ENCODE assay signal across 1 cellular context in the genomic region with DNA sequence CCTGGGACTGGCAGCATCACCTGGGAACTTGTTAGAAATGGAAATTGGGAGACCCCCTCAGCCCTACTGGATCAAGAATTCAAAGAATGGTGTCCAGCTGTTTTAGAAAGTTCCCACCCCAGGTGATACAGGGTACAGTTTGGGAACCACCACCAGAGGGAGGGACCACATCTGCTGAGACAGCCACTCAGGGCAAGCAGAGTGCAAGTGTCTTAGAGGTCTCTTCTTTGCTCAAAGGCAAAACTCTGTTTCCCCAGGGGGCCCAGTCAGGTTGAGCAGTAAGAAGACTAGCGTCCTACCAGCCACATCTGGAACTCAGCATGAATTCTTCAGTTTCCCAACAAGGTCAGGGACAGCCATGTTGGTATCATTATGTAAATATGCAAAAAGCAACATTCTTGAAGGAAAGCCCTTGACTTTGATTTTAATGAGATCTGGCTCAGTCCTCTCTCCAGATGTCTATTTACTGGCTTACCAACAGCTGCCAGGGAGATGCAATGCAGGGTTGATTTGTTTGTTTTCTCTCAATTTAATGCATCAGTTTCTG.
TF ChIP-seq lines count a peak whose summit lies in the region.

No MANE protein-coding gene starts in this region.

TF ChIP-seq in GM23338, 12 proteins besides CTCF, POLR2A, EP300 and RAD21 (continued from another document):
- TF ChIP-seq, protein P1, sequence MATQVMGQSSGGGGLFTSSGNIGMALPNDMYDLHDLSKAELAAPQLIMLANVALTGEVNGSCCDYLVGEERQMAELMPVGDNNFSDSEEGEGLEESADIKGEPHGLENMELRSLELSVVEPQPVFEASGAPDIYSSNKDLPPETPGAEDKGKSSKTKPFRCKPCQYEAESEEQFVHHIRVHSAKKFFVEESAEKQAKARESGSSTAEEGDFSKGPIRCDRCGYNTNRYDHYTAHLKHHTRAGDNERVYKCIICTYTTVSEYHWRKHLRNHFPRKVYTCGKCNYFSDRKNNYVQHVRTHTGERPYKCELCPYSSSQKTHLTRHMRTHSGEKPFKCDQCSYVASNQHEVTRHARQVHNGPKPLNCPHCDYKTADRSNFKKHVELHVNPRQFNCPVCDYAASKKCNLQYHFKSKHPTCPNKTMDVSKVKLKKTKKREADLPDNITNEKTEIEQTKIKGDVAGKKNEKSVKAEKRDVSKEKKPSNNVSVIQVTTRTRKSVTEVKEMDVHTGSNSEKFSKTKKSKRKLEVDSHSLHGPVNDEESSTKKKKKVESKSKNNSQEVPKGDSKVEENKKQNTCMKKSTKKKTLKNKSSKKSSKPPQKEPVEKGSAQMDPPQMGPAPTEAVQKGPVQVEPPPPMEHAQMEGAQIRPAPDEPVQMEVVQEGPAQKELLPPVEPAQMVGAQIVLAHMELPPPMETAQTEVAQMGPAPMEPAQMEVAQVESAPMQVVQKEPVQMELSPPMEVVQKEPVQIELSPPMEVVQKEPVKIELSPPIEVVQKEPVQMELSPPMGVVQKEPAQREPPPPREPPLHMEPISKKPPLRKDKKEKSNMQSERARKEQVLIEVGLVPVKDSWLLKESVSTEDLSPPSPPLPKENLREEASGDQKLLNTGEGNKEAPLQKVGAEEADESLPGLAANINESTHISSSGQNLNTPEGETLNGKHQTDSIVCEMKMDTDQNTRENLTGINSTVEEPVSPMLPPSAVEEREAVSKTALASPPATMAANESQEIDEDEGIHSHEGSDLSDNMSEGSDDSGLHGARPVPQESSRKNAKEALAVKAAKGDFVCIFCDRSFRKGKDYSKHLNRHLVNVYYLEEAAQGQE (IDR thresholded peaks at IDR 0.05; ENCODE audit: unreplicated experiment) = no peak
- TF ChIP-seq CREB1 (CRISPR knock-in tag; IDR thresholded peaks at IDR 0.05; ENCODE audit: low read depth) = no peak
- no peak for TF ChIP-seq STAT1 (IDR thresholded peaks at IDR 0.05; ENCODE audit: unreplicated experiment)
- no peak for TF ChIP-seq NANOG (IDR thresholded peaks at IDR 0.05; ENCODE audit: borderline replicate concordance)
- TF ChIP-seq JUNB (IDR thresholded peaks at IDR 0.05; ENCODE audit: unreplicated experiment) = no peak
- TF ChIP-seq, protein P2, sequence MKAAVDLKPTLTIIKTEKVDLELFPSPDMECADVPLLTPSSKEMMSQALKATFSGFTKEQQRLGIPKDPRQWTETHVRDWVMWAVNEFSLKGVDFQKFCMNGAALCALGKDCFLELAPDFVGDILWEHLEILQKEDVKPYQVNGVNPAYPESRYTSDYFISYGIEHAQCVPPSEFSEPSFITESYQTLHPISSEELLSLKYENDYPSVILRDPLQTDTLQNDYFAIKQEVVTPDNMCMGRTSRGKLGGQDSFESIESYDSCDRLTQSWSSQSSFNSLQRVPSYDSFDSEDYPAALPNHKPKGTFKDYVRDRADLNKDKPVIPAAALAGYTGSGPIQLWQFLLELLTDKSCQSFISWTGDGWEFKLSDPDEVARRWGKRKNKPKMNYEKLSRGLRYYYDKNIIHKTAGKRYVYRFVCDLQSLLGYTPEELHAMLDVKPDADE (IDR thresholded peaks at IDR 0.05) = no peak
- TF ChIP-seq, protein P3, sequence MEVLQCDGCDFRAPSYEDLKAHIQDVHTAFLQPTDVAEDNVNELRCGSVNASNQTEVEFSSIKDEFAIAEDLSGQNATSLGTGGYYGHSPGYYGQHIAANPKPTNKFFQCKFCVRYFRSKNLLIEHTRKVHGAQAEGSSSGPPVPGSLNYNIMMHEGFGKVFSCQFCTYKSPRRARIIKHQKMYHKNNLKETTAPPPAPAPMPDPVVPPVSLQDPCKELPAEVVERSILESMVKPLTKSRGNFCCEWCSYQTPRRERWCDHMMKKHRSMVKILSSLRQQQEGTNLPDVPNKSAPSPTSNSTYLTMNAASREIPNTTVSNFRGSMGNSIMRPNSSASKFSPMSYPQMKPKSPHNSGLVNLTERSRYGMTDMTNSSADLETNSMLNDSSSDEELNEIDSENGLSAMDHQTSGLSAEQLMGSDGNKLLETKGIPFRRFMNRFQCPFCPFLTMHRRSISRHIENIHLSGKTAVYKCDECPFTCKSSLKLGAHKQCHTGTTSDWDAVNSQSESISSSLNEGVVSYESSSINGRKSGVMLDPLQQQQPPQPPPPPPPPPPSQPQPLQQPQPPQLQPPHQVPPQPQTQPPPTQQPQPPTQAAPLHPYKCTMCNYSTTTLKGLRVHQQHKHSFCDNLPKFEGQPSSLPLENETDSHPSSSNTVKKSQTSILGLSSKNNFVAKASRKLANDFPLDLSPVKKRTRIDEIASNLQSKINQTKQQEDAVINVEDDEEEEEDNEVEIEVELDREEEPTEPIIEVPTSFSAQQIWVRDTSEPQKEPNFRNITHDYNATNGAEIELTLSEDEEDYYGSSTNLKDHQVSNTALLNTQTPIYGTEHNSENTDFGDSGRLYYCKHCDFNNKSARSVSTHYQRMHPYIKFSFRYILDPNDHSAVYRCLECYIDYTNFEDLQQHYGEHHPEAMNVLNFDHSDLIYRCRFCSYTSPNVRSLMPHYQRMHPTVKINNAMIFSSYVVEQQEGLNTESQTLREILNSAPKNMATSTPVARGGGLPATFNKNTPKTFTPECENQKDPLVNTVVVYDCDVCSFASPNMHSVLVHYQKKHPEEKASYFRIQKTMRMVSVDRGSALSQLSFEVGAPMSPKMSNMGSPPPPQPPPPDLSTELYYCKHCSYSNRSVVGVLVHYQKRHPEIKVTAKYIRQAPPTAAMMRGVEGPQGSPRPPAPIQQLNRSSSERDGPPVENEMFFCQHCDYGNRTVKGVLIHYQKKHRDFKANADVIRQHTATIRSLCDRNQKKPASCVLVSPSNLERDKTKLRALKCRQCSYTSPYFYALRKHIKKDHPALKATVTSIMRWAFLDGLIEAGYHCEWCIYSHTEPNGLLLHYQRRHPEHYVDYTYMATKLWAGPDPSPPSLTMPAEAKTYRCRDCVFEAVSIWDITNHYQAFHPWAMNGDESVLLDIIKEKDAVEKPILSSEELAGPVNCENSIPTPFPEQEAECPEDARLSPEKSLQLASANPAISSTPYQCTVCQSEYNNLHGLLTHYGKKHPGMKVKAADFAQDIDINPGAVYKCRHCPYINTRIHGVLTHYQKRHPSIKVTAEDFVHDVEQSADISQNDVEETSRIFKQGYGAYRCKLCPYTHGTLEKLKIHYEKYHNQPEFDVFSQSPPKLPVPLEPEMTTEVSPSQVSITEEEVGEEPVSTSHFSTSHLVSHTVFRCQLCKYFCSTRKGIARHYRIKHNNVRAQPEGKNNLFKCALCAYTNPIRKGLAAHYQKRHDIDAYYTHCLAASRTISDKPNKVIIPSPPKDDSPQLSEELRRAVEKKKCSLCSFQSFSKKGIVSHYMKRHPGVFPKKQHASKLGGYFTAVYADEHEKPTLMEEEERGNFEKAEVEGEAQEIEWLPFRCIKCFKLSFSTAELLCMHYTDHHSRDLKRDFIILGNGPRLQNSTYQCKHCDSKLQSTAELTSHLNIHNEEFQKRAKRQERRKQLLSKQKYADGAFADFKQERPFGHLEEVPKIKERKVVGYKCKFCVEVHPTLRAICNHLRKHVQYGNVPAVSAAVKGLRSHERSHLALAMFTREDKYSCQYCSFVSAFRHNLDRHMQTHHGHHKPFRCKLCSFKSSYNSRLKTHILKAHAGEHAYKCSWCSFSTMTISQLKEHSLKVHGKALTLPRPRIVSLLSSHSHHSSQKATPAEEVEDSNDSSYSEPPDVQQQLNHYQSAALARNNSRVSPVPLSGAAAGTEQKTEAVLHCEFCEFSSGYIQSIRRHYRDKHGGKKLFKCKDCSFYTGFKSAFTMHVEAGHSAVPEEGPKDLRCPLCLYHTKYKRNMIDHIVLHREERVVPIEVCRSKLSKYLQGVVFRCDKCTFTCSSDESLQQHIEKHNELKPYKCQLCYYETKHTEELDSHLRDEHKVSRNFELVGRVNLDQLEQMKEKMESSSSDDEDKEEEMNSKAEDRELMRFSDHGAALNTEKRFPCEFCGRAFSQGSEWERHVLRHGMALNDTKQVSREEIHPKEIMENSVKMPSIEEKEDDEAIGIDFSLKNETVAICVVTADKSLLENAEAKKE (CRISPR knock-in tag; IDR thresholded peaks at IDR 0.05) = no peak
- no peak for TF ChIP-seq EZH2phosphoT487 (IDR thresholded peaks at IDR 0.05; ENCODE audit: unreplicated experiment)
- no peak for TF ChIP-seq POLR2AphosphoS5 (IDR thresholded peaks at IDR 0.05; ENCODE audit: low read depth)
- TF ChIP-seq ZNF331 (CRISPR knock-in tag; IDR thresholded peaks at IDR 0.05; ENCODE audit: low read depth) = no peak
- no peak for TF ChIP-seq ZNF114 (CRISPR knock-in tag; IDR thresholded peaks at IDR 0.05)
